34 cellular contexts compared by ENCODE assay signal in the genomic region with DNA sequence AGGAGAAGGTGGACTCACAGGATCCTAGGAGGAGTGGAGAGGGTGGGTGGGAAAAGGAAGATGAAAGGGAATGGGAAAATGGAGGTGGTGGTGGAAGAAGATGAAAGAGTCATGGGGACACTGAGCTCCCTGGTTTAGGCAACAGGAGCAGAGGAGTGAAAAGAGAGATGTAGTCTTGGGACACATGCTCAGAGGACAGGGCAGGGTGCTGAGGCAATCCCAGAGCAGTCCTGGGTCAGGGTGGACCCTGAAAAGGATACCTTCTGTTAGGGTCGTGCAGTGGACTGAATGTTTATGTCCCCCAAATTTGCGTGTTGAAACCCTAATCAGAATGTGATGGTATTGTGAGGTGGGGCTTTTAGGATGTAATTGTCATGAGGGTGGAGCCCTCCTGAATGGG.
"Had no signal": no experiment of that assay in that cellular context is flagged by ENCODE, and none has a peak within 500 bp of the region (broad histone marks: within the 10 kb centered on the region; RNA-seq: fewer than 3 reads in every experiment).

No MANE protein-coding gene starts in this region.

- H3K4me3 Mint-ChIP-seq: activated B cell treated with CpG ODN at 0.5 μM for 24 hours; activated CD4-positive, alpha-beta memory T cell treated with anti-CD3 and anti-CD28 coated beads for 36 hours; activated naive CD4-positive, alpha-beta T cell treated with anti-CD3 and anti-CD28 coated beads, Interleukin-2, amount 50 U/mL, for 24 hours; activated naive CD8-positive, alpha-beta T cell treated with anti-CD3 and anti-CD28 coated beads, Interleukin-2, amount 10 ng/mL, durations not matched to agents 7 days and 5 days; central memory CD8-positive, alpha-beta T cell had no signal

- ATAC-seq: body of pancreas, PC-3 had no signal

- H3K4me3 ChIP-seq: body of pancreas, MG63, Peyer's patch had no signal

- H3K9me3 Mint-ChIP-seq: activated B cell treated with CpG ODN at 0.5 μM for 24 hours; activated CD4-positive, alpha-beta memory T cell treated with anti-CD3 and anti-CD28 coated beads for 36 hours; activated naive CD4-positive, alpha-beta T cell treated with anti-CD3 and anti-CD28 coated beads, Interleukin-2, amount 50 U/mL, for 24 hours; activated naive CD8-positive, alpha-beta T cell treated with anti-CD3 and anti-CD28 coated beads, Interleukin-2, amount 10 ng/mL, durations not matched to agents 7 days and 5 days; central memory CD8-positive, alpha-beta T cell had no signal

- H3K4me1 ChIP-seq: Peyer's patch had no signal

- DNase-seq: activated B cell treated with CpG ODN at 0.5 μM for 24 hours; activated CD4-positive, alpha-beta memory T cell treated with anti-CD3 and anti-CD28 coated beads for 36 hours; activated CD4-positive, alpha-beta T cell treated with anti-CD3 and anti-CD28 coated beads for 4 hours; activated CD4-positive, alpha-beta T cell treated with anti-CD3 and anti-CD28 coated beads, Interleukin-2, amount 50 U/mL, for 1 hour; activated CD4-positive, CD25-positive, alpha-beta regulatory T cell treated with anti-CD3 and anti-CD28 coated beads, Interleukin-2, amount 50 U/mL, for 72 hours; activated CD8-positive, alpha-beta memory T cell treated with anti-CD3 and anti-CD28 coated beads, Interleukin-2, amount 50 U/mL, for 4 hours; activated gamma-delta T cell; activated naive CD4-positive, alpha-beta T cell treated with Interleukin-2 at 50 U/mL for 16 hours; activated naive CD8-positive, alpha-beta T cell treated with anti-CD3 and anti-CD28 coated beads, Interleukin-2, amount 10 ng/mL, durations not matched to agents 7 days and 5 days; activated T-cell treated with anti-CD3 and anti-CD28 coated beads for 4 hours; activated T-cell treated with anti-CD3 and anti-CD28 coated beads, Interleukin-2, amount 50 U/mL, for 48 hours; body of pancreas; Karpas-422; KBM-7; MG63; NCI-H1048; NCI-H1105 treated with DMSO at 0.1 percent for 48 hours; NCI-H1436; NCI-H1694; NCI-H1930; NCI-H2081 treated with DMSO at 0.1 percent for 48 hours; NCI-H345; NCI-H524 treated with DMSO at 0.1 percent for 48 hours; PC-3; Peyer's patch; RPMI8226; SW 1271; T-helper 1 cell; T-helper 2 cell; T-helper 9 cell had no signal

- H3K4me1 Mint-ChIP-seq: activated B cell treated with CpG ODN at 0.5 μM for 24 hours; central memory CD8-positive, alpha-beta T cell had no signal

- H3K27ac Mint-ChIP-seq: activated B cell treated with CpG ODN at 0.5 μM for 24 hours; activated CD4-positive, alpha-beta memory T cell treated with anti-CD3 and anti-CD28 coated beads for 36 hours; activated naive CD4-positive, alpha-beta T cell treated with anti-CD3 and anti-CD28 coated beads, Interleukin-2, amount 50 U/mL, for 24 hours; activated naive CD8-positive, alpha-beta T cell treated with anti-CD3 and anti-CD28 coated beads, Interleukin-2, amount 10 ng/mL, durations not matched to agents 7 days and 5 days had no signal

- H3K27ac ChIP-seq: body of pancreas, Peyer's patch, VCaP had no signal

- H3K27me3 Mint-ChIP-seq: activated B cell treated with CpG ODN at 0.5 μM for 24 hours; activated CD4-positive, alpha-beta memory T cell treated with anti-CD3 and anti-CD28 coated beads for 36 hours; activated naive CD4-positive, alpha-beta T cell treated with anti-CD3 and anti-CD28 coated beads, Interleukin-2, amount 50 U/mL, for 24 hours; activated naive CD8-positive, alpha-beta T cell treated with anti-CD3 and anti-CD28 coated beads, Interleukin-2, amount 10 ng/mL, durations not matched to agents 7 days and 5 days; central memory CD8-positive, alpha-beta T cell had no signal

- H3K9me3 ChIP-seq: body of pancreas, MG63, Peyer's patch had no signal

- FAIRE-seq: astrocyte had no signal

- H3K27me3 ChIP-seq: body of pancreas, MG63, Peyer's patch had no signal
